In the genomic region with DNA sequence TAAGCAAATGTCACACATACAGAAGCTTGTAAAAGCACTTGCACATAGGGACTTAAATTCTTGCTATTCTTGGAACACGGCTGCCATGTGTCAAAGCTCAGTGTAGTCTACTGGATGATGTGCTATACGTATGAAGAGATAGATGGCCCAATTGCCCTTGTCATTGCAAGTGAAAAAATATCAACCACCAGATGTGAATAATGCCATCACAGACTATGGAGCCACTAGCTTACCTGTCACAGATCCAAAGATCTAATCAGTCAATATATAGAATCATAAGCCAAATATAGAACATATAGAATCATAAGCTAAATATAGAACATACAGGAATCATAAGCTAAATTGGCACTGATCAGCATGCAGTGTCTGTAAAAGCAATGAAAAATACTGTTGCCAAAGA, we compare ENCODE assay signal across 2 cellular contexts.
TF ChIP-seq lines count a peak whose summit lies in the region.

No MANE protein-coding gene starts in this region.

TF ChIP-seq in GM23338, 12 proteins besides CTCF, POLR2A, EP300 and RAD21 (continued from another document):
- TF ChIP-seq EZH2 (IDR thresholded peaks at IDR 0.05; ENCODE audit: low read depth, unreplicated experiment) (no peak), NANOG (IDR thresholded peaks at IDR 0.05; ENCODE audit: borderline replicate concordance) (no peak), ZNF331 (CRISPR knock-in tag; IDR thresholded peaks at IDR 0.05; ENCODE audit: low read depth) (no peak), EZH2phosphoT487 (IDR thresholded peaks at IDR 0.05; ENCODE audit: unreplicated experiment) (no peak), JUNB (IDR thresholded peaks at IDR 0.05; ENCODE audit: unreplicated experiment) (no peak), POLR2AphosphoS5 (IDR thresholded peaks at IDR 0.05; ENCODE audit: low read depth) (no peak), CREB1 (CRISPR knock-in tag; IDR thresholded peaks at IDR 0.05; ENCODE audit: low read depth) (no peak), ZNF114 (CRISPR knock-in tag; IDR thresholded peaks at IDR 0.05) (no peak), STAT1 (IDR thresholded peaks at IDR 0.05; ENCODE audit: unreplicated experiment) (no peak)
- TF ChIP-seq, protein P1, sequence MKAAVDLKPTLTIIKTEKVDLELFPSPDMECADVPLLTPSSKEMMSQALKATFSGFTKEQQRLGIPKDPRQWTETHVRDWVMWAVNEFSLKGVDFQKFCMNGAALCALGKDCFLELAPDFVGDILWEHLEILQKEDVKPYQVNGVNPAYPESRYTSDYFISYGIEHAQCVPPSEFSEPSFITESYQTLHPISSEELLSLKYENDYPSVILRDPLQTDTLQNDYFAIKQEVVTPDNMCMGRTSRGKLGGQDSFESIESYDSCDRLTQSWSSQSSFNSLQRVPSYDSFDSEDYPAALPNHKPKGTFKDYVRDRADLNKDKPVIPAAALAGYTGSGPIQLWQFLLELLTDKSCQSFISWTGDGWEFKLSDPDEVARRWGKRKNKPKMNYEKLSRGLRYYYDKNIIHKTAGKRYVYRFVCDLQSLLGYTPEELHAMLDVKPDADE (IDR thresholded peaks at IDR 0.05) = no peak
- TF ChIP-seq, protein P2, sequence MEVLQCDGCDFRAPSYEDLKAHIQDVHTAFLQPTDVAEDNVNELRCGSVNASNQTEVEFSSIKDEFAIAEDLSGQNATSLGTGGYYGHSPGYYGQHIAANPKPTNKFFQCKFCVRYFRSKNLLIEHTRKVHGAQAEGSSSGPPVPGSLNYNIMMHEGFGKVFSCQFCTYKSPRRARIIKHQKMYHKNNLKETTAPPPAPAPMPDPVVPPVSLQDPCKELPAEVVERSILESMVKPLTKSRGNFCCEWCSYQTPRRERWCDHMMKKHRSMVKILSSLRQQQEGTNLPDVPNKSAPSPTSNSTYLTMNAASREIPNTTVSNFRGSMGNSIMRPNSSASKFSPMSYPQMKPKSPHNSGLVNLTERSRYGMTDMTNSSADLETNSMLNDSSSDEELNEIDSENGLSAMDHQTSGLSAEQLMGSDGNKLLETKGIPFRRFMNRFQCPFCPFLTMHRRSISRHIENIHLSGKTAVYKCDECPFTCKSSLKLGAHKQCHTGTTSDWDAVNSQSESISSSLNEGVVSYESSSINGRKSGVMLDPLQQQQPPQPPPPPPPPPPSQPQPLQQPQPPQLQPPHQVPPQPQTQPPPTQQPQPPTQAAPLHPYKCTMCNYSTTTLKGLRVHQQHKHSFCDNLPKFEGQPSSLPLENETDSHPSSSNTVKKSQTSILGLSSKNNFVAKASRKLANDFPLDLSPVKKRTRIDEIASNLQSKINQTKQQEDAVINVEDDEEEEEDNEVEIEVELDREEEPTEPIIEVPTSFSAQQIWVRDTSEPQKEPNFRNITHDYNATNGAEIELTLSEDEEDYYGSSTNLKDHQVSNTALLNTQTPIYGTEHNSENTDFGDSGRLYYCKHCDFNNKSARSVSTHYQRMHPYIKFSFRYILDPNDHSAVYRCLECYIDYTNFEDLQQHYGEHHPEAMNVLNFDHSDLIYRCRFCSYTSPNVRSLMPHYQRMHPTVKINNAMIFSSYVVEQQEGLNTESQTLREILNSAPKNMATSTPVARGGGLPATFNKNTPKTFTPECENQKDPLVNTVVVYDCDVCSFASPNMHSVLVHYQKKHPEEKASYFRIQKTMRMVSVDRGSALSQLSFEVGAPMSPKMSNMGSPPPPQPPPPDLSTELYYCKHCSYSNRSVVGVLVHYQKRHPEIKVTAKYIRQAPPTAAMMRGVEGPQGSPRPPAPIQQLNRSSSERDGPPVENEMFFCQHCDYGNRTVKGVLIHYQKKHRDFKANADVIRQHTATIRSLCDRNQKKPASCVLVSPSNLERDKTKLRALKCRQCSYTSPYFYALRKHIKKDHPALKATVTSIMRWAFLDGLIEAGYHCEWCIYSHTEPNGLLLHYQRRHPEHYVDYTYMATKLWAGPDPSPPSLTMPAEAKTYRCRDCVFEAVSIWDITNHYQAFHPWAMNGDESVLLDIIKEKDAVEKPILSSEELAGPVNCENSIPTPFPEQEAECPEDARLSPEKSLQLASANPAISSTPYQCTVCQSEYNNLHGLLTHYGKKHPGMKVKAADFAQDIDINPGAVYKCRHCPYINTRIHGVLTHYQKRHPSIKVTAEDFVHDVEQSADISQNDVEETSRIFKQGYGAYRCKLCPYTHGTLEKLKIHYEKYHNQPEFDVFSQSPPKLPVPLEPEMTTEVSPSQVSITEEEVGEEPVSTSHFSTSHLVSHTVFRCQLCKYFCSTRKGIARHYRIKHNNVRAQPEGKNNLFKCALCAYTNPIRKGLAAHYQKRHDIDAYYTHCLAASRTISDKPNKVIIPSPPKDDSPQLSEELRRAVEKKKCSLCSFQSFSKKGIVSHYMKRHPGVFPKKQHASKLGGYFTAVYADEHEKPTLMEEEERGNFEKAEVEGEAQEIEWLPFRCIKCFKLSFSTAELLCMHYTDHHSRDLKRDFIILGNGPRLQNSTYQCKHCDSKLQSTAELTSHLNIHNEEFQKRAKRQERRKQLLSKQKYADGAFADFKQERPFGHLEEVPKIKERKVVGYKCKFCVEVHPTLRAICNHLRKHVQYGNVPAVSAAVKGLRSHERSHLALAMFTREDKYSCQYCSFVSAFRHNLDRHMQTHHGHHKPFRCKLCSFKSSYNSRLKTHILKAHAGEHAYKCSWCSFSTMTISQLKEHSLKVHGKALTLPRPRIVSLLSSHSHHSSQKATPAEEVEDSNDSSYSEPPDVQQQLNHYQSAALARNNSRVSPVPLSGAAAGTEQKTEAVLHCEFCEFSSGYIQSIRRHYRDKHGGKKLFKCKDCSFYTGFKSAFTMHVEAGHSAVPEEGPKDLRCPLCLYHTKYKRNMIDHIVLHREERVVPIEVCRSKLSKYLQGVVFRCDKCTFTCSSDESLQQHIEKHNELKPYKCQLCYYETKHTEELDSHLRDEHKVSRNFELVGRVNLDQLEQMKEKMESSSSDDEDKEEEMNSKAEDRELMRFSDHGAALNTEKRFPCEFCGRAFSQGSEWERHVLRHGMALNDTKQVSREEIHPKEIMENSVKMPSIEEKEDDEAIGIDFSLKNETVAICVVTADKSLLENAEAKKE (CRISPR knock-in tag; IDR thresholded peaks at IDR 0.05) = no peak
TF ChIP-seq in GM23338: peak in this region for 0.

TF ChIP-seq in neural cell, 6 proteins besides CTCF, POLR2A, EP300 and RAD21 (continued from another document):
- TF ChIP-seq SMC3 (conservative IDR thresholded peaks at IDR 0.05; ENCODE audit: poor library complexity) (peak; percentile 60), POLR2AphosphoS5 (IDR thresholded peaks at IDR 0.05) (peak; percentile 90), TAF1 (IDR thresholded peaks at IDR 0.05; ENCODE audit: low read depth) (no peak)
